In genomic region chr2:72864500-72864899, GRCh38 we compare ENCODE assay signal across 11 cellular contexts. TPM values are rescaled to one million over a fixed set of nuclear protein-coding genes. Genes with fewer than 3 reads are reported as not detected.
A peak's percentile ranks its signal among the peaks of the same experiment; 100 is the strongest.
DNase-seq lines count a peak whose midpoint lies in the region; ATAC-seq and FAIRE-seq lines count a peak whose summit lies in the region.
"Had no signal": no experiment of that assay in that cellular context is flagged by ENCODE, and none has a peak within 500 bp of the region (broad histone marks: within the 10 kb centered on the region; RNA-seq: fewer than 3 reads in every experiment).

No MANE protein-coding gene starts in this region.

- H3K4ac ChIP-seq in mesenchymal stem cell (ENCODE audit: low read depth in 1 of 2, low read length in 2 of 2) = no peak overlapping the region

- in situ Hi-C loops in GM23248 (cut with MboI) = no loop called here

- H4K8ac ChIP-seq in mesenchymal stem cell (ENCODE audit: low read length) = no peak overlapping the region

- DNase-seq in DMS53 (lab: John Stamatoyannopoulos, UW) (peak; percentile 28), DMS53 treated with DMSO at 0.1 percent for 48 hours (lab: John Stamatoyannopoulos, UW; ENCODE audit: unreplicated experiment) (no peak), GM23248 (peak; percentile 84), RCC 7860 (ENCODE audit: low spot score) (peak; percentile 74), mesenchymal stem cell (peak; percentile 17), right cardiac atrium (no peak), DMS153 (lab: John Stamatoyannopoulos, UW) (no peak), medulla oblongata (ENCODE audit: extremely low spot score) (no peak)
- DNase-seq: NCI-H1105 had no signal

- no peak overlapping the region for H3K4me2 ChIP-seq in GM23248 (ENCODE audit: unreplicated experiment)
- H3K4me2 ChIP-seq in mesenchymal stem cell (ENCODE audit: low read length, poor library complexity, severe bottlenecking) = no peak overlapping the region

- WGBS in GM23248 (ENCODE audit: low coverage in 1 of 2, low lambda C conversion rate in 2 of 2, missing lambda C conversion rate in 2 of 2), 2 experiments = 9 to 14% methylated on average over 2 of the region's 2 CpGs
- 78% methylated on average over 1 of the region's 2 CpGs for WGBS in mesenchymal stem cell
- WGBS in right cardiac atrium = 55% methylated on average over 2 of the region's 2 CpGs

- no peak overlapping the region for H2BK12ac ChIP-seq in mesenchymal stem cell (ENCODE audit: low read length in 2 of 2)

- intact Hi-C loops in right cardiac atrium (cut with DNase I) = loop anchor here in 2 of 4 donors (5.0 kb wide), 1 partner anchor 92 kb away; no protein-coding TSS in a partner anchor

- no peaks in the 10 kb centered on the region for H3K36me3 ChIP-seq in GM23248 (ENCODE audit: low read depth)
- H3K36me3 ChIP-seq in mesenchymal stem cell (ENCODE audit: control insufficient read depth in 1 of 2, insufficient read depth in 2 of 2, low read depth in 1 of 2, low read length in 2 of 2) = no peaks in the 10 kb centered on the region

- no peak overlapping the region for H2AK5ac ChIP-seq in mesenchymal stem cell (ENCODE audit: low read length, severe bottlenecking)

- H3K9ac ChIP-seq in GM23248 (no peak overlapping the region), mesenchymal stem cell (ENCODE audit: low read length) (peak overlapping the region; percentile 40)

- H3K18ac ChIP-seq in mesenchymal stem cell (ENCODE audit: low read depth in 1 of 2, low read length in 2 of 2) = no peak overlapping the region

- H3K4me3 ChIP-seq in GM23248 (no peak overlapping the region), mesenchymal stem cell (ENCODE audit: insufficient read depth in 1 of 2, low read depth in 1 of 2, low read length in 2 of 2) (no peak overlapping the region), right cardiac atrium (ENCODE audit: low read length) (no peak overlapping the region)

- H3K4me1 ChIP-seq in GM23248 (ENCODE audit: insufficient read depth) = 0 out of 2 replicates have a peak, but pooled peaks cover 4% of the 10 kb centered on the region
- peaks cover 12% of the 10 kb centered on the region for H3K4me1 ChIP-seq in mesenchymal stem cell (ENCODE audit: control insufficient read depth, insufficient read depth, low read depth, low read length)
- no peaks in the 10 kb centered on the region for H3K4me1 ChIP-seq in right cardiac atrium (ENCODE audit: control insufficient read depth, insufficient read depth, low read length)

- no peak overlapping the region for H3K14ac ChIP-seq in mesenchymal stem cell (ENCODE audit: low read length in 2 of 2)

- H2BK15ac ChIP-seq in mesenchymal stem cell (ENCODE audit: low read depth, poor library complexity, severe bottlenecking) = no peak overlapping the region

- H3K23ac ChIP-seq in mesenchymal stem cell (ENCODE audit: low read length in 2 of 2) = no peak overlapping the region

- no peak overlapping the region for H2AFZ ChIP-seq in GM23248
- H2AFZ ChIP-seq in mesenchymal stem cell (ENCODE audit: low read depth, low read length) = no peak overlapping the region

- 0 out of 2 replicates have a peak, but pooled peaks cover 6% of the 10 kb centered on the region for H3F3A ChIP-seq in GM23248 (ENCODE audit: insufficient read depth)

- no peak overlapping the region for H2BK120ac ChIP-seq in mesenchymal stem cell (ENCODE audit: low read depth, low read length)

- no peaks in the 10 kb centered on the region for H4K20me1 ChIP-seq in GM23248 (ENCODE audit: insufficient read depth)

- H4K91ac ChIP-seq in mesenchymal stem cell (ENCODE audit: low read length) = no peak overlapping the region

- H3K79me2 ChIP-seq in GM23248 (ENCODE audit: insufficient read depth) = no peaks in the 10 kb centered on the region

- ATAC-seq in right cardiac atrium = no peak

- peak; percentile 84 for FAIRE-seq in RCC 7860 (lab: Jason Lieb, UNC)

- H3K27ac ChIP-seq in GM23248 = 0 out of 2 replicates have a peak overlapping the region, but pooled peaks have one; percentile 16
- no peak overlapping the region for H3K27ac ChIP-seq in mesenchymal stem cell (ENCODE audit: low read length, poor library complexity, severe bottlenecking)
- H3K27ac ChIP-seq in right cardiac atrium (ENCODE audit: low read length) = no peak overlapping the region
- H3K27ac ChIP-seq: 22Rv1 had no signal

- no peaks in the 10 kb centered on the region for H3K79me1 ChIP-seq in mesenchymal stem cell (replicated peaks; ENCODE audit: low read length, poor library complexity, severe bottlenecking)

- H3K27me3 ChIP-seq in GM23248 (replicated peaks; ENCODE audit: insufficient read depth) = peaks cover 16% of the 10 kb centered on the region
- peaks cover 16 to 22% of the 10 kb centered on the region in 2 experiments for H3K27me3 ChIP-seq in mesenchymal stem cell (ENCODE audit: control insufficient read depth in 1 of 2, insufficient read depth in 1 of 2, low read length in 2 of 2)
- no peaks in the 10 kb centered on the region for H3K27me3 ChIP-seq in right cardiac atrium (ENCODE audit: control insufficient read depth, insufficient read depth)

- H3K9me2 ChIP-seq in GM23248 (ENCODE audit: insufficient read depth) = no peaks in the 10 kb centered on the region

- H3K9me3 ChIP-seq in GM23248 (ENCODE audit: low read depth) = no peaks in the 10 kb centered on the region
- no peaks in the 10 kb centered on the region for H3K9me3 ChIP-seq in mesenchymal stem cell (ENCODE audit: control insufficient read depth, low read length)
- no peaks in the 10 kb centered on the region for H3K9me3 ChIP-seq in right cardiac atrium (ENCODE audit: control insufficient read depth, low read length)

- H2BK5ac ChIP-seq in mesenchymal stem cell (ENCODE audit: low read depth, low read length, poor library complexity, severe bottlenecking) = no peak overlapping the region

RNA-seq across cellular contexts. Expression of gene SPR, which starts 22.7 kb away (rescaled TPM):
- total RNA-seq in GM23248 (2014; rRNA removed; shearing (Covaris generic)) = 21.1 and 39.0 TPM in 2 replicates
- polyA plus RNA-seq in GM23248 (2016; fragmentation: Nextera tagmentation; extraction: Ambion mirVana) (17.1 and 19.6 TPM in 2 replicates), right cardiac atrium (50.3 TPM)
- 10.7 TPM for polyA plus RNA-seq in mesenchymal stem cell (2013, experiment 1 of 2)
- polyA plus RNA-seq in mesenchymal stem cell (2013, experiment 2 of 2) = 10.3 TPM
- total RNA-seq in right cardiac atrium = 10 to 100 TPM; 35.9 to 56.3 (median 44.3) TPM

RNA-seq across cellular contexts. Expression of gene EXOC6B, which starts 38.7 kb away (rescaled TPM):
- total RNA-seq in GM23248 (2014; rRNA removed; shearing (Covaris generic)) = 18.3 and 20.7 TPM in 2 replicates
- polyA plus RNA-seq in GM23248 (2016; fragmentation: Nextera tagmentation; extraction: Ambion mirVana) (8.9 and 9.0 TPM in 2 replicates), right cardiac atrium (17.5 TPM)
- polyA plus RNA-seq in mesenchymal stem cell (2013, experiment 1 of 2) = 23.5 TPM
- 22.0 TPM for polyA plus RNA-seq in mesenchymal stem cell (2013, experiment 2 of 2)
- total RNA-seq in right cardiac atrium = 100 to 1,000 TPM in 3 of 4 donors, 10 to 100 TPM in 1; 93.6 to 127 (median 121) TPM

RNA-seq across cellular contexts. Expression of gene EMX1, which starts 52.8 kb away (rescaled TPM):
- not detected in 2 replicates for total RNA-seq in GM23248 (2014; rRNA removed; shearing (Covaris generic))
- polyA plus RNA-seq in GM23248 (2016; fragmentation: Nextera tagmentation; extraction: Ambion mirVana) (not detected in 2 replicates), right cardiac atrium (0.18 TPM)
- not detected for polyA plus RNA-seq in mesenchymal stem cell (2013, experiment 1 of 2)
- not detected for polyA plus RNA-seq in mesenchymal stem cell (2013, experiment 2 of 2)
- not detected for total RNA-seq in right cardiac atrium
- total RNA-seq: chondrocyte had no signal

Comparison
In these comparisons a context has a peak if more than half of its experiments do, and no peak if none do; other contexts are left out.
1. DNase-seq: peak in DMS53 (single experiment), GM23248 (single experiment), RCC 7860 (single experiment) and mesenchymal stem cell (single experiment); none in DMS53 treated with DMSO at 0.1 percent for 48 hours (single experiment), right cardiac atrium (0 of 3), DMS153 (single experiment) and medulla oblongata (single experiment).